ENCODE assay signal across 13 cellular contexts in the genomic region with DNA sequence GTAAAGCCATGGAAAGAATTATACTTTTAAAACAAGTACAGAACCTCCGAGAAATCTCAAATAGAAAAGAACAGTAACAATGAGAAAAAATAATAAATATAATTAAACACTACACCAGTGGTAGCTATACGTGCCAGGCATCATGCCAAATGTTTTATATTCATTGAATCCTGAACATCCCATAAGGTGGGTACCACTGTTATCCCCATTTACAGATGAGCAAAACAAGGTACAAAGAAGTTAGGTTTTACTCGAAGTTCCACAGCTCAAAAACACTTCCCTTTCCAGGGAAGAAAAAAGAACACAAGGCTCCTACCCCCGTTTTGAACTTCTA. TPM values are rescaled to one million over a fixed set of nuclear protein-coding genes. Genes with fewer than 3 reads are reported as not detected.
DNase-seq lines count a peak whose midpoint lies in the region; ATAC-seq and TF ChIP-seq lines count a peak whose summit lies in the region.
"Had no signal": no experiment of that assay in that cellular context is flagged by ENCODE, and none has a peak within 500 bp of the region (broad histone marks: within the 10 kb centered on the region; RNA-seq: fewer than 3 reads in every experiment).

No MANE protein-coding gene starts in this region.

- no peak overlapping the region for H3K27ac Mint-ChIP-seq in activated T-cell treated with anti-CD3 and anti-CD28 coated beads, Interleukin-2, amount 50 U/mL, for 72 hours

- TF ChIP-seq CTCF in ascending aorta (IDR thresholded peaks at IDR 0.05) (no peak), lower lobe of right lung (IDR thresholded peaks at IDR 0.05) (no peak), tibial artery (IDR thresholded peaks at IDR 0.05) (no peak)

- no peaks in the 10 kb centered on the region for H3K9me3 ChIP-seq in ascending aorta
- H3K9me3 ChIP-seq in lower lobe of right lung, result no peaks in the 10 kb centered on the region
- no peaks in the 10 kb centered on the region for H3K9me3 ChIP-seq in tibial artery
- H3K9me3 ChIP-seq: prostate gland had no signal

- H3K36me3 ChIP-seq in ascending aorta, result no peaks in the 10 kb centered on the region
- no peaks in the 10 kb centered on the region for H3K36me3 ChIP-seq in lower lobe of right lung
- no peaks in the 10 kb centered on the region for H3K36me3 ChIP-seq in tibial artery
- H3K36me3 ChIP-seq: prostate gland had no signal

- peak overlapping the region; percentile 68 to 79 for H3K27ac ChIP-seq in ascending aorta
- peak overlapping the region; percentile 78 for H3K27ac ChIP-seq in lower lobe of right lung
- H3K27ac ChIP-seq in tibial artery, result peak overlapping the region; percentile 58 to 70

- H3K27me3 Mint-ChIP-seq in activated T-cell treated with anti-CD3 and anti-CD28 coated beads, Interleukin-2, amount 50 U/mL, for 72 hours (ENCODE audit: low read depth), result no peaks in the 10 kb centered on the region

- intact Hi-C loops in ascending aorta (cut with DNase I) (loop anchor here (1.0 kb wide), 2 partner anchors 33 to 35 kb away; partner anchors contain the start of gene JAK1), lower lobe of right lung (cut with DNase I) (no loop called here), tibial artery (cut with DNase I; ENCODE audit: low total_unique reads) (no loop called here)

- H3K9me3 Mint-ChIP-seq in activated T-cell treated with anti-CD3 and anti-CD28 coated beads, Interleukin-2, amount 50 U/mL, for 72 hours, result peaks cover 0 to 8% of the 10 kb centered on the region in 2 donors

- no peak overlapping the region for H3K4me3 ChIP-seq in ascending aorta
- H3K4me3 ChIP-seq in lower lobe of right lung, result no peak overlapping the region
- no peak overlapping the region for H3K4me3 ChIP-seq in tibial artery
- H3K4me3 ChIP-seq: prostate gland had no signal

- peaks cover 82% of the 10 kb centered on the region for H3K4me1 Mint-ChIP-seq in activated T-cell treated with anti-CD3 and anti-CD28 coated beads, Interleukin-2, amount 50 U/mL, for 72 hours (ENCODE audit: low read depth)

- no peak for DNase-seq in activated T-cell treated with anti-CD3 and anti-CD28 coated beads, Interleukin-2, amount 50 U/mL, for 72 hours
- DNase-seq in activated T-cell treated with anti-CD3 and anti-CD28 coated beads for 4 hours (no peak), ascending aorta (ENCODE audit: low spot score in 2 of 2) (no peak), lower lobe of right lung (no peak), tibial artery (no peak), NCI-H187 (lab: John Stamatoyannopoulos, UW) (no peak)
- DNase-seq: activated naive CD4-positive, alpha-beta T cell treated with Interleukin-2 at 50 U/mL for 16 hours; mesendoderm; NCI-H1417 treated with DMSO at 0.1 percent for 48 hours; NCI-H69 had no signal

- H3K4me1 ChIP-seq in ascending aorta (peaks cover 0 to 29% of the 10 kb centered on the region in 2 donors), lower lobe of right lung (peaks cover 57% of the 10 kb centered on the region), tibial artery (peaks cover 0 to 53% (median 27%) of the 10 kb centered on the region in 4 donors)
- H3K4me1 ChIP-seq: prostate gland had no signal

- H3K4me3 Mint-ChIP-seq in activated T-cell treated with anti-CD3 and anti-CD28 coated beads, Interleukin-2, amount 50 U/mL, for 72 hours, result peak overlapping the region; percentile 61 to 77

- H3K36me3 Mint-ChIP-seq in activated T-cell treated with anti-CD3 and anti-CD28 coated beads, Interleukin-2, amount 50 U/mL, for 72 hours (ENCODE audit: insufficient read depth in 2 of 2), result peaks cover 8 to 17% of the 10 kb centered on the region in 2 donors

- no peak for ATAC-seq in activated T-cell treated with anti-CD3 and anti-CD28 coated beads, Interleukin-2, amount 50 U/mL, for 72 hours (replicated peaks in 1 of 2)
- no peak for ATAC-seq in lower lobe of right lung
- no peak for ATAC-seq in HG03159 (IDR thresholded peaks at IDR 0.05; ENCODE audit: unreplicated experiment)
- no peak for ATAC-seq in GM21737 (IDR thresholded peaks at IDR 0.05; ENCODE audit: unreplicated experiment)

- H3K27me3 ChIP-seq in ascending aorta (no peaks in the 10 kb centered on the region), lower lobe of right lung (ENCODE audit: low read depth) (no peaks in the 10 kb centered on the region), tibial artery (no peaks in the 10 kb centered on the region)

RNA-seq across cellular contexts. Expression of gene JAK1, which starts 33.4 kb away (rescaled TPM):
- 100 to 1,000 TPM; 169 to 185 TPM for total RNA-seq in activated T-cell treated with anti-CD3 and anti-CD28 coated beads, Interleukin-2, amount 50 U/mL, for 72 hours
- total RNA-seq in ascending aorta (53.5 TPM), lower lobe of right lung (156 TPM)
